Comparison of ENCODE assay signal across 8 cellular contexts in genomic region chr11:122743949-122744876, GRCh38.
DNase-seq lines count a peak whose midpoint lies in the region; ATAC-seq and TF ChIP-seq lines count a peak whose summit lies in the region.

No MANE protein-coding gene starts in this region.

- TF ChIP-seq POLR2A in Raji (IDR thresholded peaks at IDR 0.05; ENCODE audit: insufficient read depth, low read depth, low read length): 0 out of 2 replicates have a peak, but pooled peaks have one; percentile 49

- peaks cover 95% of the 10 kb centered on the region for H3K79me2 ChIP-seq in DND-41 (ENCODE audit: insufficient read depth, low read length)

- no peak overlapping the region for H3K4me3 Mint-ChIP-seq in HFFc6
- H3K4me3 Mint-ChIP-seq in type B pancreatic cell: no peak overlapping the region

- H3K9me3 Mint-ChIP-seq in HFFc6 (no peaks in the 10 kb centered on the region), type B pancreatic cell (no peaks in the 10 kb centered on the region)

- H3K4me1 ChIP-seq in DND-41 (ENCODE audit: insufficient read depth, low read length): peaks cover 64% of the 10 kb centered on the region

- peak; percentile 10 for TF ChIP-seq CTCF in DND-41 (IDR thresholded peaks at IDR 0.05; ENCODE audit: borderline replicate concordance, extremely low read depth, low read length, poor library complexity, severe bottlenecking)
- TF ChIP-seq CTCF in HFFc6 (IDR thresholded peaks at IDR 0.05): no peak
- no peak for TF ChIP-seq CTCF in type B pancreatic cell (conservative IDR thresholded peaks at IDR 0.05)

- H2AFZ ChIP-seq in DND-41 (ENCODE audit: low read depth, low read length): 0 out of 2 replicates have a peak overlapping the region, but pooled peaks have one; percentile 9

- H3K4me2 ChIP-seq in DND-41 (ENCODE audit: insufficient read depth, low read length): peak overlapping the region; percentile 56

- H3K27ac Mint-ChIP-seq in HFFc6 (no peak overlapping the region), type B pancreatic cell (no peak overlapping the region)

- ATAC-seq in DND-41 (ENCODE audit: insufficient read depth, low read depth): peak; percentile 92
- ATAC-seq in HG02610 (IDR thresholded peaks at IDR 0.05; ENCODE audit: unreplicated experiment): peak; percentile 44

- no peaks in the 10 kb centered on the region for H3K9me3 ChIP-seq in DND-41 (ENCODE audit: insufficient read depth, low read length, severe bottlenecking)

- H3K36me3 Mint-ChIP-seq in HFFc6 (ENCODE audit: low read depth): no peaks in the 10 kb centered on the region; the same call in 1 of the 2 replicates
- no peaks in the 10 kb centered on the region for H3K36me3 Mint-ChIP-seq in type B pancreatic cell

- H3K27ac ChIP-seq in DND-41 (ENCODE audit: low read length): peak overlapping the region; percentile 97

- peak overlapping the region in 1 of 2 experiments; percentile 29; a peak in 2 of 4 replicates for H3K4me3 ChIP-seq in DND-41 (ENCODE audit: low read depth in 1 of 2, low read length in 2 of 2)

- H3K27me3 Mint-ChIP-seq in HFFc6 (ENCODE audit: insufficient read depth) (peaks cover 2% of the 10 kb centered on the region), type B pancreatic cell (peaks cover 3% of the 10 kb centered on the region)

- peak; percentile 93 for DNase-seq in DND-41
- DNase-seq in activated gamma-delta T cell treated with Interleukin-2 at 50 U/mL for 16 hours: peak; percentile 63
- DNase-seq in stimulated activated CD4-positive, alpha-beta T cell treated with anti-CD3 and anti-CD28 coated beads, Interleukin-12 subunit alpha, Interleukin-12 subunit beta, amount 100 ng/mL, for 4 hours: peak; percentile 63
- DNase-seq in HFFc6: no peak
- DNase-seq in cortex of kidney (lab: John Stamatoyannopoulos, UW): no peak
- DNase-seq in type B pancreatic cell (ENCODE audit: extremely low spot score, unreplicated experiment): no peak

- H3K9ac ChIP-seq in DND-41 (ENCODE audit: low read depth, low read length): peak overlapping the region; percentile 53

- no peaks in the 10 kb centered on the region for H4K20me1 ChIP-seq in DND-41 (ENCODE audit: insufficient read depth, low read length)

- H3K36me3 ChIP-seq in DND-41 (ENCODE audit: insufficient read depth, low read length): peaks cover 15% of the 10 kb centered on the region

- H3K4me1 Mint-ChIP-seq in HFFc6 (ENCODE audit: low read depth) (peaks cover 35% of the 10 kb centered on the region; the same call in 1 of the 2 replicates), type B pancreatic cell (ENCODE audit: unreplicated experiment) (peaks cover 22% of the 10 kb centered on the region)

- no peaks in the 10 kb centered on the region for H3K27me3 ChIP-seq in DND-41 (ENCODE audit: insufficient read depth, low read length, poor library complexity)

Comparison
In these comparisons a context has a peak if more than half of its experiments do, and no peak if none do; other contexts are left out.
1. DNase-seq: peak in DND-41 (single experiment), activated gamma-delta T cell treated with Interleukin-2 at 50 U/mL for 16 hours (single experiment) and stimulated activated CD4-positive, alpha-beta T cell treated with anti-CD3 and anti-CD28 coated beads, Interleukin-12 subunit alpha, Interleukin-12 subunit beta, amount 100 ng/mL, for 4 hours (single experiment); none in HFFc6 (single experiment), cortex of kidney (single experiment) and type B pancreatic cell (single experiment).